Comparison of ENCODE assay signal across 9 cellular contexts in genomic region chr19:19170053-19170945, GRCh38. TPM values are rescaled to one million over a fixed set of nuclear protein-coding genes. Genes with fewer than 3 reads are reported as not detected.
DNase-seq lines count a peak whose midpoint lies in the region; ATAC-seq, FAIRE-seq and TF ChIP-seq lines count a peak whose summit lies in the region.
"Had no signal": no experiment of that assay in that cellular context is flagged by ENCODE, and none has a peak within 500 bp of the region (broad histone marks: within the 10 kb centered on the region; RNA-seq: fewer than 3 reads in every experiment).

MEF2B (minus strand) TSS chr19:19170263; CDS start chr19:19150735, 19,528 bp downstream.

- no peaks in the 10 kb centered on the region for H3K27me3 ChIP-seq in bronchial epithelial cell (ENCODE audit: control insufficient read depth, insufficient read depth, low read length)
- no peaks in the 10 kb centered on the region for H3K27me3 ChIP-seq in keratinocyte (ENCODE audit: control insufficient read depth, extremely low read depth, insufficient read depth, low read length)
- no peaks in the 10 kb centered on the region for H3K27me3 ChIP-seq in MG63

- peak; percentile 95 for ATAC-seq in activated B cell treated with CpG ODN at 0.5 μM for 24 hours (ENCODE audit: low read depth)

- intact Hi-C loops in activated B cell treated with CpG ODN at 0.5 μM for 24 hours (cut with micrococcal nuclease): loop anchor here (1.0 kb wide), 3 partner anchors 10 to 24 kb away; no protein-coding TSS in a partner anchor

- H4K20me1 ChIP-seq in keratinocyte (ENCODE audit: control insufficient read depth, extremely low read depth, insufficient read depth, low read length): peaks cover 5% of the 10 kb centered on the region

- no peaks in the 10 kb centered on the region for H3K79me2 ChIP-seq in keratinocyte (ENCODE audit: control insufficient read depth, insufficient read depth, low read length)

- peak within 1 kb of the TSS; percentile 62 for H3K4me2 ChIP-seq in keratinocyte (ENCODE audit: control insufficient read depth, extremely low read depth, insufficient read depth, low read depth, low read length)

- peaks cover 33% of the 10 kb centered on the region for H3K4me1 Mint-ChIP-seq in activated B cell treated with CpG ODN at 0.5 μM for 24 hours

- H3K36me3 ChIP-seq in bronchial epithelial cell (ENCODE audit: control insufficient read depth, insufficient read depth, low read length) (no peaks in the 10 kb centered on the region), keratinocyte (ENCODE audit: control insufficient read depth in 2 of 2, extremely low read depth in 1 of 2, insufficient read depth in 2 of 2, low read length in 2 of 2) (no peaks in the 10 kb centered on the region), MG63 (no peaks in the 10 kb centered on the region)

- H3K9ac ChIP-seq in keratinocyte (ENCODE audit: control insufficient read depth, extremely low read depth, insufficient read depth, low read length): no peak within 1 kb of the TSS

- no peaks in the 10 kb centered on the region for H3K9me3 ChIP-seq in keratinocyte (ENCODE audit: control insufficient read depth, low read depth, low read length)
- H3K9me3 ChIP-seq in MG63: no peaks in the 10 kb centered on the region

- peaks cover 2% of the 10 kb centered on the region for H3K36me3 Mint-ChIP-seq in activated B cell treated with CpG ODN at 0.5 μM for 24 hours (ENCODE audit: low read depth)

- CTCF ChIA-PET in GM10248 (lab: Yijun Ruan, JAX): interaction anchor here (0.9 to 14.0 kb wide), 5 partner anchors 12 to 25 kb away, joined by 3 to 302 read pairs (median 3); partner anchors contain the start of genes BORCS8 and RFXANK
- CTCF ChIA-PET in HEK293T (lab: Yijun Ruan, JAX): interaction anchor here (0.6 kb wide), 1 partner anchor 16 kb away, joined by 3 read pairs; no protein-coding TSS in a partner anchor
- CTCF ChIA-PET in activated B cell treated with CpG ODN at 0.5 μM for 24 hours (lab: Charles Lee): interaction anchor here (0.6 to 1.6 kb wide), 6 partner anchors 13 to 117 kb away, joined by 3 to 8 read pairs (median 4); no protein-coding TSS in a partner anchor

- DNase-seq in GM10248 (ENCODE audit: extremely low spot score) (peak; percentile 96), HEK293T (ENCODE audit: extremely low spot score) (peak; percentile 95), NCI-H146 treated with DMSO at 0.1 percent for 48 hours (lab: John Stamatoyannopoulos, UW; ENCODE audit: unreplicated experiment) (peak; percentile 80), activated B cell treated with CpG ODN at 0.5 μM for 24 hours (peak; percentile 89), bronchial epithelial cell (ENCODE audit: low read depth) (peak; percentile 47), keratinocyte (ENCODE audit: low read depth, low spot score) (no peak), MG63 (no peak)
- DNase-seq in stimulated activated CD4-positive, alpha-beta T cell treated with anti-CD3 and anti-CD28 coated beads, Interleukin-1b, Interleukin-23, amount 100 ng/mL, for 48 hours: peak; percentile 84

- H3K4me3 Mint-ChIP-seq in activated B cell treated with CpG ODN at 0.5 μM for 24 hours: peak within 1 kb of the TSS; percentile 83

- H3K4me3 ChIP-seq in bronchial epithelial cell (ENCODE audit: low read depth, low read length) (no peak within 1 kb of the TSS), keratinocyte (ENCODE audit: control insufficient read depth in 2 of 3, extremely low read depth in 1 of 3, insufficient read depth in 2 of 3, low read depth in 1 of 3, low read length in 3 of 3) (no peak within 1 kb of the TSS), MG63 (no peak within 1 kb of the TSS)

- H3K27ac Mint-ChIP-seq in activated B cell treated with CpG ODN at 0.5 μM for 24 hours: peak within 1 kb of the TSS; percentile 63

- POLR2A ChIA-PET in GM10248 (lab: Yijun Ruan, JAX): interaction anchor here (0.5 to 1.0 kb wide), 3 partner anchors 10 to 24 kb away, joined by 3 to 5 read pairs (median 4); no protein-coding TSS in a partner anchor
- POLR2A ChIA-PET in HEK293T (lab: Yijun Ruan, JAX): interaction anchor here (1.0 to 1.4 kb wide), 3 partner anchors 14 to 346 kb away, joined by 3 to 4 read pairs (median 3); partner anchors contain the start of gene NDUFA13
- POLR2A ChIA-PET in activated B cell treated with CpG ODN at 0.5 μM for 24 hours (lab: Charles Lee): interaction anchor here (0.5 to 3.1 kb wide), 9 partner anchors 10 to 1492 kb away, joined by 3 to 48 read pairs (median 7); partner anchors contain the start of gene NR2C2AP

- H3K27ac ChIP-seq in keratinocyte (ENCODE audit: control insufficient read depth, insufficient read depth, low read length): no peak within 1 kb of the TSS

- no peaks in the 10 kb centered on the region for H3K27me3 Mint-ChIP-seq in activated B cell treated with CpG ODN at 0.5 μM for 24 hours

- no peak for TF ChIP-seq CTCF in GM10248 (IDR thresholded peaks at IDR 0.05; ENCODE audit: control extremely low read depth, extremely low read depth, low read depth, missing control alignments)
- no peak for TF ChIP-seq CTCF in activated B cell treated with CpG ODN at 0.5 μM for 24 hours (IDR thresholded peaks at IDR 0.05)
- TF ChIP-seq CTCF in bronchial epithelial cell (IDR thresholded peaks at IDR 0.05; ENCODE audit: insufficient read depth, low read length, severe bottlenecking): no peak
- TF ChIP-seq CTCF in keratinocyte (optimal IDR thresholded peaks at IDR 0.05 in 1 of 3, IDR thresholded peaks at IDR 0.05 in 1 of 3, conservative IDR thresholded peaks at IDR 0.05 in 1 of 3; ENCODE audit: extremely low read depth in 1 of 3, insufficient read depth in 2 of 3, low read length in 3 of 3): no peak

- H3K9me3 Mint-ChIP-seq in activated B cell treated with CpG ODN at 0.5 μM for 24 hours: no peaks in the 10 kb centered on the region

- FAIRE-seq in bronchial epithelial cell (lab: Jason Lieb, UNC): no peak
- FAIRE-seq in keratinocyte (lab: Jason Lieb, UNC): no peak
- FAIRE-seq: endometrium had no signal

- dilution Hi-C loops in keratinocyte (cut with MboI; ENCODE audit: extremely low pct_ligation_motif_present, low sequenced_read_pairs): no loop called here

- H2AFZ ChIP-seq in keratinocyte (ENCODE audit: control insufficient read depth, low read length): no peak within 1 kb of the TSS

- H3K4me1 ChIP-seq in keratinocyte (ENCODE audit: control insufficient read depth, extremely low read depth, insufficient read depth, low read length): no peaks in the 10 kb centered on the region

- no peaks in the 10 kb centered on the region for H3K9me1 ChIP-seq in keratinocyte (ENCODE audit: control insufficient read depth, extremely low read depth, insufficient read depth, low read length)

TF ChIP-seq in HEK293T, 16 proteins besides CTCF, POLR2A, EP300 and RAD21:
- no peak for TF ChIP-seq CTBP1 (IDR thresholded peaks at IDR 0.05; ENCODE audit: borderline replicate concordance)
- TF ChIP-seq ARNT (IDR thresholded peaks at IDR 0.05): no peak
- no peak for TF ChIP-seq ZNF384 (IDR thresholded peaks at IDR 0.05)
- TF ChIP-seq TARDBP (IDR thresholded peaks at IDR 0.05): no peak
- TF ChIP-seq SP1 (IDR thresholded peaks at IDR 0.05): no peak
- TF ChIP-seq NFRKB (IDR thresholded peaks at IDR 0.05): no peak
- TF ChIP-seq LEF1 (IDR thresholded peaks at IDR 0.05; ENCODE audit: borderline replicate concordance): no peak
- TF ChIP-seq FOXM1 (IDR thresholded peaks at IDR 0.05; ENCODE audit: borderline replicate concordance): no peak
- TF ChIP-seq, protein P1, sequence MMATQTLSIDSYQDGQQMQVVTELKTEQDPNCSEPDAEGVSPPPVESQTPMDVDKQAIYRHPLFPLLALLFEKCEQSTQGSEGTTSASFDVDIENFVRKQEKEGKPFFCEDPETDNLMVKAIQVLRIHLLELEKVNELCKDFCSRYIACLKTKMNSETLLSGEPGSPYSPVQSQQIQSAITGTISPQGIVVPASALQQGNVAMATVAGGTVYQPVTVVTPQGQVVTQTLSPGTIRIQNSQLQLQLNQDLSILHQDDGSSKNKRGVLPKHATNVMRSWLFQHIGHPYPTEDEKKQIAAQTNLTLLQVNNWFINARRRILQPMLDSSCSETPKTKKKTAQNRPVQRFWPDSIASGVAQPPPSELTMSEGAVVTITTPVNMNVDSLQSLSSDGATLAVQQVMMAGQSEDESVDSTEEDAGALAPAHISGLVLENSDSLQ (IDR thresholded peaks at IDR 0.05): no peak
- TF ChIP-seq FOXA1 (IDR thresholded peaks at IDR 0.05): no peak

RNA-seq across cellular contexts. Expression of gene MEF2B, which starts in this region (rescaled TPM):
- total RNA-seq in activated B cell treated with CpG ODN at 0.5 μM for 24 hours (11.7 and 15.5 TPM in 2 replicates), bronchial epithelial cell (under 0.01 and 0.26 TPM in 2 replicates)
- 0.05 to 0.17 TPM (median 0.11 TPM) in 3 replicates for polyA plus RNA-seq in keratinocyte
- polyA plus RNA-seq in keratinocyte (2011; ENCODE audit: low read depth): 0.62 TPM
- polyA plus RNA-seq in keratinocyte (2011; cell fraction: cytosol; rRNA removed): 0.22 and 0.34 TPM in 2 replicates
- 0.57 and 1.4 TPM in 2 replicates for polyA plus RNA-seq in keratinocyte (2011; cell fraction: nucleus; rRNA removed)
- 0.08 and 0.79 TPM in 2 replicates for polyA plus RNA-seq in keratinocyte (2012; ENCODE audit: low replicate concordance)
- polyA minus RNA-seq in keratinocyte: not detected in 3 replicates
- polyA minus RNA-seq in keratinocyte (2011; cell fraction: cytosol; rRNA and poly(A)+ RNA removed): not detected
- polyA minus RNA-seq in keratinocyte (2011; cell fraction: nucleus; rRNA and poly(A)+ RNA removed): 0.42 TPM in 1 of 2 replicates, not detected in the other
- total RNA-seq in MG63 (2014; rRNA removed; shearing (Covaris generic); ENCODE audit: low replicate concordance): 2.1 TPM in 1 of 2 replicates, not detected in the other

Comparison
In these comparisons a context has a peak if more than half of its experiments do, and no peak if none do; other contexts are left out.
1. Peak in DNase-seq in bronchial epithelial cell; RNA of the gene not detected or under 1 TPM.
2. DNase-seq: peak in GM10248 (single experiment), HEK293T (single experiment), NCI-H146 treated with DMSO at 0.1 percent for 48 hours (single experiment), activated B cell treated with CpG ODN at 0.5 μM for 24 hours (single experiment) and stimulated activated CD4-positive, alpha-beta T cell treated with anti-CD3 and anti-CD28 coated beads, Interleukin-1b, Interleukin-23, amount 100 ng/mL, for 48 hours (single experiment); none in keratinocyte (single experiment) and MG63 (single experiment).